9 cellular contexts compared by ENCODE assay signal in genomic region chr13:30504081-30504480, GRCh38. TPM values are rescaled to one million over a fixed set of nuclear protein-coding genes. Genes with fewer than 3 reads are reported as not detected.
A peak's percentile ranks its signal among the peaks of the same experiment; 100 is the strongest.
DNase-seq lines count a peak whose midpoint lies in the region; ATAC-seq and TF ChIP-seq lines count a peak whose summit lies in the region.
"Had no signal": no experiment of that assay in that cellular context is flagged by ENCODE, and none has a peak within 500 bp of the region (broad histone marks: within the 10 kb centered on the region; RNA-seq: fewer than 3 reads in every experiment).

No MANE protein-coding gene starts in this region.

- H3K9me3 ChIP-seq in mucosa of descending colon, result no peaks in the 10 kb centered on the region
- H3K9me3 ChIP-seq in thyroid gland, result no peaks in the 10 kb centered on the region
- H3K9me3 ChIP-seq: A549 had no signal

- WGBS in thyroid gland, 2 donors, result 78 to 94% methylated on average over 1 of the region's 1 CpG

- H3K4me1 ChIP-seq in mucosa of descending colon (ENCODE audit: low read depth), result no peaks in the 10 kb centered on the region
- H3K4me1 ChIP-seq in thyroid gland, result no peaks in the 10 kb centered on the region
- H3K4me1 ChIP-seq: A549 had no signal

- intact Hi-C loops in mucosa of descending colon (cut with DNase I, micrococcal nuclease), result no loop called here
- intact Hi-C loops in sciatic nerve (cut with DNase I), result no loop called here
- intact Hi-C loops in thyroid gland (cut with DNase I), result no loop called here

- ATAC-seq in HG02678 (IDR thresholded peaks at IDR 0.05; ENCODE audit: unreplicated experiment) (peak; percentile 76), mucosa of descending colon (peak; percentile 29), sciatic nerve (no peak)
- ATAC-seq: A549 had no signal

- TF ChIP-seq CTCF in mucosa of descending colon (IDR thresholded peaks at IDR 0.05) (no peak), thyroid gland (IDR thresholded peaks at IDR 0.05) (no peak)

- no peak for TF ChIP-seq POLR2A in thyroid gland (IDR thresholded peaks at IDR 0.05)

- no peak overlapping the region for H3K27ac ChIP-seq in thyroid gland
- H3K27ac ChIP-seq: A549 had no signal

- DNase-seq in SIG-M5 treated with dmso at 0.1 percent for 504 hours (lab: John Stamatoyannopoulos, UW; ENCODE audit: unreplicated experiment), result peak; percentile 18
- DNase-seq in SIG-M5 (lab: John Stamatoyannopoulos, UW), result no peak
- peak; percentile 49 for DNase-seq in NCI-H226
- no peak for DNase-seq in mucosa of descending colon
- DNase-seq in sciatic nerve (ENCODE audit: low spot score), result no peak
- DNase-seq in thyroid gland, result no peak
- DNase-seq in NCI-H2081 treated with DMSO at 0.1 percent for 48 hours (lab: John Stamatoyannopoulos, UW), result no peak

- no peaks in the 10 kb centered on the region for H3K36me3 ChIP-seq in mucosa of descending colon (ENCODE audit: low read depth)
- H3K36me3 ChIP-seq in thyroid gland, result no peaks in the 10 kb centered on the region

- H3K27me3 ChIP-seq in thyroid gland, result no peaks in the 10 kb centered on the region

- H3K4me3 ChIP-seq in mucosa of descending colon (no peak overlapping the region), thyroid gland (replicated peaks in 1 of 3) (no peak overlapping the region)
- H3K4me3 ChIP-seq: A549 had no signal

RNA-seq across cellular contexts. Expression of gene HMGB1, which starts 38.3 kb away (rescaled TPM):
- total RNA-seq in mucosa of descending colon (100 to 1,000 TPM; 178 to 303 (median 259) TPM), sciatic nerve (304 TPM), thyroid gland (100 to 1,000 TPM; 255 to 467 (median 327) TPM)

Comparison
In these comparisons a context has a peak if more than half of its experiments do, and no peak if none do; other contexts are left out.
1. DNase-seq: peak in SIG-M5 treated with dmso at 0.1 percent for 504 hours (single experiment) and NCI-H226 (single experiment); none in SIG-M5 (single experiment), mucosa of descending colon (0 of 3), sciatic nerve (single experiment), thyroid gland (0 of 2) and NCI-H2081 treated with DMSO at 0.1 percent for 48 hours (single experiment).